In the genomic region with DNA sequence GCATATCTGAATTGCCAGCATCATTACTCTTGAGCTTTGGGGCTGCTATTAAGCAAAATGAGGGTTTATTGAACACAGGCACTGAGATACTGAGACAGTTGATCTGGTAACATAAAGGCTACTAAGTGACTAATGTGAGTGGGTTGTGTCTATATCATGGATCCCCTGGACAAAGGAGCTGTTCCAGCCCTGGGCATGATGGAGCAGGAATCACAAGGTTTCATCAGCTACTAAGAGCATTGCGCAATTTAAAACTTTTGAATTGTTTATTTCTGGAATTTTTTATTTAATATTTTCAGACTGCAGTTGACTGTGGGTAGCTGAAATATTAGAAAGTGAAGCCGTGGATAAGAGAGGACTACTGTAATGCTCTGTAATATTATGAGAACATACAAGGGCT, we compare ENCODE assay signal across 17 cellular contexts.
DNase-seq lines count a peak whose midpoint lies in the region; ATAC-seq and TF ChIP-seq lines count a peak whose summit lies in the region.
"Had no signal": no experiment of that assay in that cellular context is flagged by ENCODE, and none has a peak within 500 bp of the region (broad histone marks: within the 10 kb centered on the region; RNA-seq: fewer than 3 reads in every experiment).

No MANE protein-coding gene starts in this region.

- H3K9me3 Mint-ChIP-seq in activated naive CD4-positive, alpha-beta T cell treated with anti-CD3 and anti-CD28 coated beads for 36 hours, result peaks cover 4% of the 10 kb centered on the region

- no peak for TF ChIP-seq RAD21 in HCT116 (IDR thresholded peaks at IDR 0.05; ENCODE audit: low read depth)

- 83% methylated on average over 2 of the region's 2 CpGs; no CpG with 5 or more reads in 1 of the 2 donors for WGBS in gastroesophageal sphincter (ENCODE audit: low coverage in 1 of 2), 2 donors

- H3K4me3 ChIP-seq in HCT116 (replicated peaks in 1 of 2; ENCODE audit: low read depth in 1 of 2, low read length in 2 of 2) (no peak overlapping the region), cardiac fibroblast (replicated peaks in 1 of 2; ENCODE audit: low read depth in 2 of 2, low read length in 2 of 2) (no peak overlapping the region), gastroesophageal sphincter (no peak overlapping the region)
- H3K4me3 ChIP-seq: ascending aorta, right atrium auricular region, SJCRH30 had no signal

- H3K9me2 ChIP-seq in HCT116 (ENCODE audit: insufficient read depth), result no peaks in the 10 kb centered on the region

- CTCF ChIA-PET in HCT116 (lab: Charles Lee), result interaction anchor here (1.1 kb wide), 1 partner anchor 11 kb away, joined by 3 read pairs; no protein-coding TSS in a partner anchor
- CTCF ChIA-PET in activated naive CD4-positive, alpha-beta T cell treated with anti-CD3 and anti-CD28 coated beads for 36 hours (lab: Charles Lee), result no interaction called here

- no peaks in the 10 kb centered on the region for H3K79me2 ChIP-seq in HCT116 (ENCODE audit: insufficient read depth, low read length)

- H3K27me3 Mint-ChIP-seq in activated naive CD4-positive, alpha-beta T cell treated with anti-CD3 and anti-CD28 coated beads for 36 hours (ENCODE audit: low read depth), result no peaks in the 10 kb centered on the region

- H3K27me3 ChIP-seq in HCT116 (ENCODE audit: insufficient read depth, low read length), result no peaks in the 10 kb centered on the region
- no peaks in the 10 kb centered on the region for H3K27me3 ChIP-seq in gastroesophageal sphincter
- H3K27me3 ChIP-seq: ascending aorta, right atrium auricular region had no signal

- peak; percentile 21 for DNase-seq in AG08396 (ENCODE audit: low spot score)
- DNase-seq in HCT116 (ENCODE audit: low read depth, low spot score), result no peak
- DNase-seq in cardiac fibroblast (ENCODE audit: low read depth in 2 of 2), result peak; percentile 54 to 73
- no peak for DNase-seq in NCI-H446 (lab: John Stamatoyannopoulos, UW)
- no peak for DNase-seq in NCI-H2107 treated with DMSO at 0.1 percent for 48 hours (lab: John Stamatoyannopoulos, UW; ENCODE audit: unreplicated experiment)
- no peak for DNase-seq in activated naive CD4-positive, alpha-beta T cell treated with anti-CD3 and anti-CD28 coated beads for 36 hours
- DNase-seq: activated CD4-positive, alpha-beta T cell treated with anti-CD3 and anti-CD28 coated beads, Interleukin-2, amount 50 U/mL, for 48 hours; CD8-positive, alpha-beta T cell; glutamatergic neuron; NCI-H1417 treated with DMSO at 0.1 percent for 48 hours; NCI-H2171; SJCRH30; stimulated activated CD4-positive, alpha-beta T cell treated with anti-CD3 and anti-CD28 coated beads, Interleukin-15, amount 100 ng/mL, for 24 hours had no signal

- RAD21 ChIA-PET in HCT116 (lab: Charles Lee; ENCODE audit: low non-redundant PET in 1 of 2, low total read pairs in 2 of 2, uncharacterized antibody in 2 of 2, unreplicated experiment in 2 of 2), result no interaction called here

- H3K9me3 ChIP-seq in HCT116 (ENCODE audit: control insufficient read depth in 1 of 2, insufficient read depth in 1 of 2, low read depth in 1 of 2, low read length in 2 of 2) (no peaks in the 10 kb centered on the region), gastroesophageal sphincter (no peaks in the 10 kb centered on the region)
- H3K9me3 ChIP-seq: ascending aorta, right atrium auricular region had no signal

- no peak overlapping the region for H3K4me2 ChIP-seq in HCT116 (ENCODE audit: low read length)

- H3K27ac ChIP-seq in HCT116 (ENCODE audit: low read depth, low read length) (no peak overlapping the region), gastroesophageal sphincter (no peak overlapping the region)
- H3K27ac ChIP-seq: ascending aorta, right atrium auricular region, SJCRH30 had no signal

- H3K4me1 Mint-ChIP-seq in activated naive CD4-positive, alpha-beta T cell treated with anti-CD3 and anti-CD28 coated beads for 36 hours (ENCODE audit: low read depth), result peaks cover 9% of the 10 kb centered on the region

- no peak overlapping the region for H3K4me3 Mint-ChIP-seq in activated naive CD4-positive, alpha-beta T cell treated with anti-CD3 and anti-CD28 coated beads for 36 hours
- H3K4me3 Mint-ChIP-seq: CD8-positive, alpha-beta T cell had no signal

- no peak overlapping the region for H2AFZ ChIP-seq in HCT116 (ENCODE audit: low read depth, low read length, poor library complexity, severe bottlenecking)

- TF ChIP-seq EP300 in gastroesophageal sphincter (IDR thresholded peaks at IDR 0.05), result no peak

- no peak for TF ChIP-seq CTCF in HCT116 (IDR thresholded peaks at IDR 0.05 in 2 of 3, conservative IDR thresholded peaks at IDR 0.05 in 1 of 3; ENCODE audit: borderline replicate concordance in 1 of 3, insufficient read depth in 1 of 3, low read depth in 2 of 3, low read length in 2 of 3)
- TF ChIP-seq CTCF in cardiac fibroblast (IDR thresholded peaks at IDR 0.05; ENCODE audit: low read depth, low read length), result no peak
- TF ChIP-seq CTCF in gastroesophageal sphincter (IDR thresholded peaks at IDR 0.05), result no peak

- H3K4me1 ChIP-seq in HCT116 (ENCODE audit: control insufficient read depth in 1 of 2, insufficient read depth in 2 of 2, low read length in 2 of 2), result no peaks in the 10 kb centered on the region
- H3K4me1 ChIP-seq in gastroesophageal sphincter, result peaks cover 2 to 29% (median 5%) of the 10 kb centered on the region in 3 donors
- H3K4me1 ChIP-seq: ascending aorta, SJCRH30 had no signal

- intact Hi-C loops in HCT116 (cut with micrococcal nuclease), result no loop called here
- intact Hi-C loops in activated naive CD4-positive, alpha-beta T cell treated with anti-CD3 and anti-CD28 coated beads for 36 hours (cut with micrococcal nuclease), result no loop called here

- ATAC-seq in HCT116 (no peak), gastroesophageal sphincter (peak; percentile 48), GM18873 (IDR thresholded peaks at IDR 0.05; ENCODE audit: low FRiP score, unreplicated experiment) (no peak)
- ATAC-seq: CD8-positive, alpha-beta T cell had no signal

- no peaks in the 10 kb centered on the region for H4K20me1 ChIP-seq in HCT116 (ENCODE audit: insufficient read depth)

- TF ChIP-seq POLR2A in HCT116 (IDR thresholded peaks at IDR 0.05; ENCODE audit: borderline replicate concordance, extremely low read depth, insufficient read depth, insufficient read length) (no peak), gastroesophageal sphincter (IDR thresholded peaks at IDR 0.05) (no peak)

- H3K27ac Mint-ChIP-seq in activated naive CD4-positive, alpha-beta T cell treated with anti-CD3 and anti-CD28 coated beads for 36 hours, result no peak overlapping the region

- no peak overlapping the region for H3K9ac ChIP-seq in HCT116 (ENCODE audit: low read length)

- H3K36me3 Mint-ChIP-seq in activated naive CD4-positive, alpha-beta T cell treated with anti-CD3 and anti-CD28 coated beads for 36 hours (ENCODE audit: low read depth), result peaks cover 13% of the 10 kb centered on the region

- POLR2A ChIA-PET in HCT116 (lab: Charles Lee), result no interaction called here

- BruUV-seq in HCT116 (replicated peaks; lab: Mats Ljungman, UMichigan), result no TSS peak

- H3K36me3 ChIP-seq in HCT116 (ENCODE audit: control insufficient read depth in 1 of 2, insufficient read depth in 2 of 2, low read length in 2 of 2) (no peaks in the 10 kb centered on the region), gastroesophageal sphincter (no peaks in the 10 kb centered on the region)
- H3K36me3 ChIP-seq: ascending aorta, right atrium auricular region had no signal

TF ChIP-seq in HCT116, 20 proteins besides CTCF, POLR2A, EP300 and RAD21:
- no peak for TF ChIP-seq POLR2AphosphoS5 (IDR thresholded peaks at IDR 0.05; ENCODE audit: low read depth, low read length)
- peak; percentile 46; the same call in 1 of the 2 replicates for TF ChIP-seq CEBPB (IDR thresholded peaks at IDR 0.05; ENCODE audit: low read depth)

Comparison
In these comparisons a context has a peak if more than half of its experiments do, and no peak if none do; other contexts are left out.
1. DNase-seq: peak in AG08396 (single experiment) and cardiac fibroblast (2 of 2); none in HCT116 (single experiment), NCI-H446 (0 of 2), NCI-H2107 treated with DMSO at 0.1 percent for 48 hours (single experiment) and activated naive CD4-positive, alpha-beta T cell treated with anti-CD3 and anti-CD28 coated beads for 36 hours (single experiment).